In the genomic region with DNA sequence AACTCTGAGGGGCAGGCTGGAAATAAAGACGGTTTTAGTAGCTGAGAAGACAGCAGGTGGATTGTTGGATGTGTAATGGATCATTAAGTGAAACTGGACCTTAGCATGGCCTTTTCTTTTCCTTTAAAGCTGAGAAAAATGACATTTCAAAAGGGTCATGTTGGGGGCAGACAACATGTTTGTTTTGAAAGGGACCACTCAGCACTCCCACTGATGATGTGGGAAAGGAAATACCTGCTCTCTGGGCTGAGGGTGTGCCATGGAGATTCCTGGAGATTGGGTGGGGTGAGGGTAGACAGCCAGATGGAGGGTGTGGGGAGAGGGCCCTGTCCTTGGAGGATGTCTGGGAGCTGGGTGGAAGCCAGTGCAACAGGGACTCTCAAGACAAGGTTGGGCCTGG, we compare ENCODE assay signal across 17 cellular contexts.
"Had no signal": no experiment of that assay in that cellular context is flagged by ENCODE, and none has a peak within 500 bp of the region (broad histone marks: within the 10 kb centered on the region; RNA-seq: fewer than 3 reads in every experiment).

No MANE protein-coding gene starts in this region.

- H3K27ac ChIP-seq: body of pancreas, gastroesophageal sphincter, neutrophil had no signal

- ATAC-seq: activated naive CD4-positive, alpha-beta T cell treated with anti-CD3 and anti-CD28 coated beads, Interleukin-2, amount 50 U/mL, for 72 hours; activated T-cell treated with anti-CD3 and anti-CD28 coated beads, Interleukin-2, amount 50 U/mL, for 72 hours; body of pancreas; effector memory CD8-positive, alpha-beta T cell; gastroesophageal sphincter had no signal

- H3K9me3 ChIP-seq: body of pancreas, neutrophil had no signal

- H3K4me1 ChIP-seq: body of pancreas had no signal

- DNase-seq: activated CD4-positive, alpha-beta T cell treated with anti-CD3 and anti-CD28 coated beads for 4 hours; activated CD8-positive, alpha-beta memory T cell treated with anti-CD3 and anti-CD28 coated beads, Interleukin-2, amount 50 U/mL, for 48 hours; activated gamma-delta T cell; activated T-cell treated with anti-CD3 and anti-CD28 coated beads, Interleukin-2, amount 50 U/mL, for 72 hours; body of pancreas; effector memory CD8-positive, alpha-beta T cell; heart right ventricle; left cardiac atrium; stimulated activated CD4-positive, alpha-beta T cell treated with anti-CD3 and anti-CD28 coated beads, Interleukin-4, amount 100 ng/mL, for 4 hours had no signal

- H3K36me3 ChIP-seq: gastroesophageal sphincter, heart right ventricle, neutrophil had no signal

- H3K4me3 Mint-ChIP-seq: activated T-cell treated with anti-CD3 and anti-CD28 coated beads, Interleukin-2, amount 50 U/mL, for 72 hours; central memory CD8-positive, alpha-beta T cell; effector memory CD8-positive, alpha-beta T cell; stimulated activated naive CD8-positive, alpha-beta T cell treated with anti-CD3 and anti-CD28 coated beads, Interleukin-15, Interleukin-2, amounts not matched to agents 100 ng/mL and 50 ng/mL, for 24 hours; T-helper 1 cell treated with Interleukin-12 subunit alpha and Interleukin-12 subunit beta and Interleukin-4 antibody, amounts not matched to agents 30 μg/mL and 1 μg/mL, for 36 hours had no signal

- H3K27ac Mint-ChIP-seq: activated naive CD4-positive, alpha-beta T cell treated with anti-CD3 and anti-CD28 coated beads, Interleukin-2, amount 50 U/mL, for 72 hours; activated T-cell treated with anti-CD3 and anti-CD28 coated beads, Interleukin-2, amount 50 U/mL, for 72 hours; stimulated activated naive CD8-positive, alpha-beta T cell treated with anti-CD3 and anti-CD28 coated beads, Interleukin-15, Interleukin-2, amounts not matched to agents 100 ng/mL and 50 ng/mL, for 24 hours; T-helper 1 cell treated with Interleukin-12 subunit alpha and Interleukin-12 subunit beta and Interleukin-4 antibody, amounts not matched to agents 30 μg/mL and 1 μg/mL, for 36 hours had no signal

- H3K4me1 Mint-ChIP-seq: central memory CD8-positive, alpha-beta T cell had no signal

- H3K27me3 ChIP-seq: body of pancreas, gastroesophageal sphincter, heart right ventricle, neutrophil had no signal

- H3K4me3 ChIP-seq: body of pancreas, gastroesophageal sphincter, heart right ventricle, lung, skin epidermis had no signal
